16 cellular contexts compared by ENCODE assay signal in genomic region chr13:113589251-113589960, GRCh38. TPM values are rescaled to one million over a fixed set of nuclear protein-coding genes. Genes with fewer than 3 reads are reported as not detected.
DNase-seq lines count a peak whose midpoint lies in the region; ATAC-seq and TF ChIP-seq lines count a peak whose summit lies in the region.
"Had no signal": no experiment of that assay in that cellular context is flagged by ENCODE, and none has a peak within 500 bp of the region (broad histone marks: within the 10 kb centered on the region; RNA-seq: fewer than 3 reads in every experiment).

No MANE protein-coding gene starts in this region.

- ATAC-seq in DND-41 (ENCODE audit: insufficient read depth, low read depth) (no peak), heart left ventricle (peak; percentile 84 to 91 (median 88)), sciatic nerve (no peak), GM18520 (IDR thresholded peaks at IDR 0.05; ENCODE audit: unreplicated experiment) (no peak), GM18505 (IDR thresholded peaks at IDR 0.05; ENCODE audit: unreplicated experiment) (no peak), HG02642 (IDR thresholded peaks at IDR 0.05; ENCODE audit: poor library complexity, unreplicated experiment) (no peak), HG03460 (IDR thresholded peaks at IDR 0.05; ENCODE audit: unreplicated experiment) (no peak)
- ATAC-seq: activated CD4-positive, alpha-beta T cell treated with anti-CD3 and anti-CD28 coated beads for 36 hours had no signal

- H3K9ac ChIP-seq in DND-41 (ENCODE audit: low read depth, low read length), result no peak overlapping the region

- no peak for TF ChIP-seq CTCF in DND-41 (IDR thresholded peaks at IDR 0.05; ENCODE audit: borderline replicate concordance, extremely low read depth, low read length, poor library complexity, severe bottlenecking)
- no peak for TF ChIP-seq CTCF in WERI-Rb-1 (IDR thresholded peaks at IDR 0.05; ENCODE audit: low read depth, low read length)
- no peak for TF ChIP-seq CTCF in heart left ventricle (IDR thresholded peaks at IDR 0.05)

- H3K27me3 ChIP-seq in DND-41 (ENCODE audit: insufficient read depth, low read length, poor library complexity) (no peaks in the 10 kb centered on the region), WERI-Rb-1 (ENCODE audit: insufficient read depth, low read depth, severe bottlenecking) (no peaks in the 10 kb centered on the region), heart left ventricle (no peaks in the 10 kb centered on the region)
- H3K27me3 ChIP-seq: breast epithelium had no signal

- H4K20me1 ChIP-seq in DND-41 (ENCODE audit: insufficient read depth, low read length), result peaks cover 78% of the 10 kb centered on the region

- TF ChIP-seq POLR2A in heart left ventricle (IDR thresholded peaks at IDR 0.05), result no peak
- no peak for TF ChIP-seq POLR2A in GM18505 (IDR thresholded peaks at IDR 0.05; ENCODE audit: borderline replicate concordance, extremely low read depth, insufficient read depth, insufficient read length)

- H3K4me1 ChIP-seq in DND-41 (ENCODE audit: insufficient read depth, low read length), result peaks cover 41% of the 10 kb centered on the region
- peaks cover 0 to 29% (median 8%) of the 10 kb centered on the region in 12 donors for H3K4me1 ChIP-seq in heart left ventricle
- H3K4me1 ChIP-seq: breast epithelium had no signal

- H3K79me2 ChIP-seq in DND-41 (ENCODE audit: insufficient read depth, low read length), result peaks cover 97% of the 10 kb centered on the region

- H3K36me3 ChIP-seq in DND-41 (ENCODE audit: insufficient read depth, low read length), result peaks cover 77% of the 10 kb centered on the region
- H3K36me3 ChIP-seq in WERI-Rb-1, result peaks cover 66% of the 10 kb centered on the region
- H3K36me3 ChIP-seq in heart left ventricle, result peaks cover 0 to 27% (median 4%) of the 10 kb centered on the region in 9 donors
- H3K36me3 ChIP-seq: breast epithelium had no signal

- intact Hi-C loops in heart left ventricle (cut with DNase I), result no loop called here
- intact Hi-C loops in sciatic nerve (cut with DNase I), result no loop called here

- H3K9me3 ChIP-seq in DND-41 (ENCODE audit: insufficient read depth, low read length, severe bottlenecking), result no peaks in the 10 kb centered on the region
- H3K9me3 ChIP-seq in WERI-Rb-1 (ENCODE audit: severe bottlenecking), result no peaks in the 10 kb centered on the region
- no peaks in the 10 kb centered on the region for H3K9me3 ChIP-seq in heart left ventricle
- H3K9me3 ChIP-seq: breast epithelium had no signal

- H2AFZ ChIP-seq in DND-41 (ENCODE audit: low read depth, low read length), result no peak overlapping the region

- peak overlapping the region; percentile 7; the same call in 1 of the 2 replicates for H3K4me2 ChIP-seq in DND-41 (ENCODE audit: insufficient read depth, low read length)

- 62 to 80% (median 68%) methylated on average over 14 to 18 of the region's 18 CpGs for WGBS in heart left ventricle, 4 donors

- DNase-seq in DND-41, result peak; percentile 2
- DNase-seq in WERI-Rb-1, result peak; percentile 9
- peak in 3 of 5 donors; percentile 60 to 78 (median 65) for DNase-seq in heart left ventricle
- peak; percentile 49 for DNase-seq in sciatic nerve (ENCODE audit: low spot score)
- DNase-seq: activated CD4-positive, alpha-beta T cell treated with anti-CD3 and anti-CD28 coated beads for 36 hours; mesendoderm; NCI-H2081 treated with DMSO at 0.1 percent for 48 hours; nephron progenitor cell; stimulated activated CD4-positive, alpha-beta T cell treated with anti-CD3 and anti-CD28 coated beads, Interleukin-15, amount 100 ng/mL, for 24 hours had no signal

- H3K27ac ChIP-seq in DND-41 (ENCODE audit: low read length) (peak overlapping the region; percentile 6; the same call in 1 of the 2 replicates), WERI-Rb-1 (no peak overlapping the region), heart left ventricle (peak overlapping the region in 3 of 12 donors; percentile 39 to 59 (median 45))
- H3K27ac ChIP-seq: breast epithelium, HL-60, SK-N-MC had no signal

- H3K4me3 ChIP-seq in DND-41 (ENCODE audit: low read depth in 1 of 2, low read length in 2 of 2) (no peak overlapping the region), WERI-Rb-1 (ENCODE audit: low read depth, low read length) (no peak overlapping the region), heart left ventricle (no peak overlapping the region)
- H3K4me3 ChIP-seq: breast epithelium, SK-N-MC had no signal

RNA-seq across cellular contexts. Expression of gene TFDP1, which starts 4.9 kb away (rescaled TPM):
- total RNA-seq in heart left ventricle (10 to 100 TPM; 39.7 to 50.3 (median 45.8) TPM), sciatic nerve (36.1 TPM)
- 10 to 100 TPM; 19.7 to 30.4 TPM for polyA plus RNA-seq in heart left ventricle

Comparison
In these comparisons a context has a peak if more than half of its experiments do, and no peak if none do; other contexts are left out.
1. ATAC-seq: peak in heart left ventricle (4 of 4); none in DND-41 (single experiment), sciatic nerve (single experiment), GM18520 (single experiment), GM18505 (single experiment), HG02642 (single experiment) and HG03460 (single experiment).
2. DNase-seq: peak in every context shown above with its lines; median percentile 65 in heart left ventricle; 49 in sciatic nerve; 9 in WERI-Rb-1; 2 in DND-41.